ENCODE assay signal across 11 cellular contexts in the genomic region with DNA sequence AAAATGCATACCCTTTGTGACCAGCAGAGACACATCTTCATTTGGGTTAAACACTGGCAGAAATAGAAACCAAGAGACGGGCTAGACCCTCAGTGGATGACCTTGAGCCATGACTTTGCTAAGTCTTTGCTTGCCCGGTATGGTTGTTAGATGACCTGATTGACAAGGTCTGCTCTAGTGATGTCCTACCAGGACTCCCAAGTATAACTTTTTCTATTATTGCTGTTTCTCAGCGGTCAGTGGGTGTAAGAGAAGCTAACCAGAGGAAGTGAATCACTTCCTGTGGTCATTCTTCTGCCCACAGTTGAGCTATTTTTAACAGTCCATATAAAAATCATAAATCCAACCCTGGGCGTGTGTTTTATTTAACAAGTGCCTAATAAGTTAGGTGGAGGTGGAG.
DNase-seq lines count a peak whose midpoint lies in the region; ATAC-seq and TF ChIP-seq lines count a peak whose summit lies in the region.
"Had no signal": no experiment of that assay in that cellular context is flagged by ENCODE, and none has a peak within 500 bp of the region (broad histone marks: within the 10 kb centered on the region; RNA-seq: fewer than 3 reads in every experiment).

No MANE protein-coding gene starts in this region.

- H3K9ac ChIP-seq in fibroblast of lung (ENCODE audit: insufficient read depth, low read length), result no peak overlapping the region

- H3K4me1 ChIP-seq in fibroblast of lung (ENCODE audit: control insufficient read depth, extremely low read depth, insufficient read depth, low read length), result peaks cover 9% of the 10 kb centered on the region
- H3K4me1 ChIP-seq: pancreas had no signal

- H3K79me2 ChIP-seq in fibroblast of lung (ENCODE audit: control insufficient read depth, insufficient read depth, low read length), result no peaks in the 10 kb centered on the region

- peak overlapping the region; percentile 77 for H3K4me2 ChIP-seq in fibroblast of lung (ENCODE audit: extremely low read depth, insufficient read depth, low read length)

- TF ChIP-seq CTCF in fibroblast of lung (conservative IDR thresholded peaks at IDR 0.05 in 1 of 2, IDR thresholded peaks at IDR 0.05 in 1 of 2; ENCODE audit: low read depth in 1 of 2, low read length in 2 of 2), result no peak

- H2AFZ ChIP-seq in fibroblast of lung (ENCODE audit: low read length), result no peak overlapping the region

- in situ Hi-C loops in ACHN (cut with HindIII; ENCODE audit: low pct_ligation_motif_present, low pct_unique_long_range_greater_than_20kb, low sequenced_read_pairs), result no loop called here

- no peak overlapping the region for H3K27ac Mint-ChIP-seq in stimulated activated memory B cell treated with anti-CD40 and anti-IgM and Interleukin-4, amounts not matched to agents 10 μg/mL and 1 μg/mL and 100 μg/mL, for 72 hours
- no peak overlapping the region for H3K27ac Mint-ChIP-seq in stimulated activated effector memory CD8-positive, alpha-beta T cell treated with anti-CD3 and anti-CD28 coated beads, Interleukin-12 subunit alpha, Interleukin-12 subunit beta, amount 100 ng/mL, for 72 hours
- H3K27ac Mint-ChIP-seq: CD4-positive, alpha-beta T cell had no signal

- H3K27me3 ChIP-seq in fibroblast of lung (ENCODE audit: control insufficient read depth, insufficient read depth, low read length), result peaks cover 6% of the 10 kb centered on the region
- H3K27me3 ChIP-seq: pancreas had no signal

- peaks cover 12% of the 10 kb centered on the region for H3K27me3 Mint-ChIP-seq in stimulated activated memory B cell treated with anti-CD40 and anti-IgM and Interleukin-4, amounts not matched to agents 10 μg/mL and 1 μg/mL and 100 μg/mL, for 72 hours

- H3K4me3 ChIP-seq in fibroblast of lung (replicated peaks in 1 of 4; ENCODE audit: control extremely low read depth in 1 of 4, insufficient read depth in 1 of 4, low read depth in 3 of 4, low read length in 4 of 4), result no peak overlapping the region
- H3K4me3 ChIP-seq: pancreas had no signal

- no peaks in the 10 kb centered on the region for H4K20me1 ChIP-seq in fibroblast of lung (ENCODE audit: control insufficient read depth, extremely low read depth, insufficient read depth, low read length)

- no peaks in the 10 kb centered on the region for H3K4me1 Mint-ChIP-seq in stimulated activated memory B cell treated with anti-CD40 and anti-IgM and Interleukin-4, amounts not matched to agents 10 μg/mL and 1 μg/mL and 100 μg/mL, for 72 hours
- H3K4me1 Mint-ChIP-seq in stimulated activated effector memory CD8-positive, alpha-beta T cell treated with anti-CD3 and anti-CD28 coated beads, Interleukin-12 subunit alpha, Interleukin-12 subunit beta, amount 100 ng/mL, for 72 hours, result no peaks in the 10 kb centered on the region

- no peaks in the 10 kb centered on the region for H3K9me3 ChIP-seq in fibroblast of lung (ENCODE audit: control insufficient read depth, insufficient read depth, low read depth, low read length)
- H3K9me3 ChIP-seq: pancreas had no signal

- no peaks in the 10 kb centered on the region for H3K9me3 Mint-ChIP-seq in stimulated activated memory B cell treated with anti-CD40 and anti-IgM and Interleukin-4, amounts not matched to agents 10 μg/mL and 1 μg/mL and 100 μg/mL, for 72 hours
- H3K9me3 Mint-ChIP-seq in stimulated activated effector memory CD8-positive, alpha-beta T cell treated with anti-CD3 and anti-CD28 coated beads, Interleukin-12 subunit alpha, Interleukin-12 subunit beta, amount 100 ng/mL, for 72 hours, result no peaks in the 10 kb centered on the region
- H3K9me3 Mint-ChIP-seq: CD4-positive, alpha-beta T cell had no signal

- ATAC-seq in GM18909 (IDR thresholded peaks at IDR 0.05; ENCODE audit: poor library complexity, unreplicated experiment), result peak; percentile 71
- no peak for ATAC-seq in stimulated activated memory B cell treated with anti-CD40 and anti-IgM and Interleukin-4, amounts not matched to agents 10 μg/mL and 1 μg/mL and 100 μg/mL, for 72 hours
- ATAC-seq in stimulated activated effector memory CD8-positive, alpha-beta T cell treated with anti-CD3 and anti-CD28 coated beads, Interleukin-12 subunit alpha, Interleukin-12 subunit beta, amount 100 ng/mL, for 72 hours, result no peak

- H3K27ac ChIP-seq in fibroblast of lung (ENCODE audit: insufficient read depth, low read length), result no peak overlapping the region
- H3K27ac ChIP-seq: pancreas, VCaP had no signal

- H3K36me3 ChIP-seq in fibroblast of lung (ENCODE audit: control insufficient read depth, insufficient read depth, low read length), result no peaks in the 10 kb centered on the region
- H3K36me3 ChIP-seq: pancreas had no signal

- DNase-seq in ACHN (peak; percentile 44), MV-4-11 (lab: John Stamatoyannopoulos, UW) (peak; percentile 84), fibroblast of lung (ENCODE audit: low read depth in 2 of 2) (peak; percentile 45 to 85), NCI-H526 (lab: John Stamatoyannopoulos, UW) (no peak), NCI-H2227 treated with DMSO at 0.1 percent for 48 hours (lab: John Stamatoyannopoulos, UW) (no peak)
- DNase-seq in stimulated activated effector memory CD8-positive, alpha-beta T cell treated with anti-CD3 and anti-CD28 coated beads, Interleukin-12 subunit alpha, Interleukin-12 subunit beta, amount 100 ng/mL, for 72 hours (ENCODE audit: low spot score in 2 of 2), result no peak
- DNase-seq: CD4-positive, alpha-beta T cell; pancreas had no signal

- H3K36me3 Mint-ChIP-seq in stimulated activated memory B cell treated with anti-CD40 and anti-IgM and Interleukin-4, amounts not matched to agents 10 μg/mL and 1 μg/mL and 100 μg/mL, for 72 hours, result no peaks in the 10 kb centered on the region
- no peaks in the 10 kb centered on the region for H3K36me3 Mint-ChIP-seq in stimulated activated effector memory CD8-positive, alpha-beta T cell treated with anti-CD3 and anti-CD28 coated beads, Interleukin-12 subunit alpha, Interleukin-12 subunit beta, amount 100 ng/mL, for 72 hours

- no peak overlapping the region for H3K4me3 Mint-ChIP-seq in stimulated activated memory B cell treated with anti-CD40 and anti-IgM and Interleukin-4, amounts not matched to agents 10 μg/mL and 1 μg/mL and 100 μg/mL, for 72 hours
- H3K4me3 Mint-ChIP-seq in stimulated activated effector memory CD8-positive, alpha-beta T cell treated with anti-CD3 and anti-CD28 coated beads, Interleukin-12 subunit alpha, Interleukin-12 subunit beta, amount 100 ng/mL, for 72 hours, result no peak overlapping the region
- H3K4me3 Mint-ChIP-seq: CD4-positive, alpha-beta T cell had no signal

Comparison
In these comparisons a context has a peak if more than half of its experiments do, and no peak if none do; other contexts are left out.
1. DNase-seq: peak in ACHN (single experiment), MV-4-11 (single experiment) and fibroblast of lung (2 of 2); none in NCI-H526 (0 of 2), NCI-H2227 treated with DMSO at 0.1 percent for 48 hours (single experiment) and stimulated activated effector memory CD8-positive, alpha-beta T cell treated with anti-CD3 and anti-CD28 coated beads, Interleukin-12 subunit alpha, Interleukin-12 subunit beta, amount 100 ng/mL, for 72 hours (0 of 2).